Comparison of ENCODE assay signal across 16 cellular contexts in the genomic region with DNA sequence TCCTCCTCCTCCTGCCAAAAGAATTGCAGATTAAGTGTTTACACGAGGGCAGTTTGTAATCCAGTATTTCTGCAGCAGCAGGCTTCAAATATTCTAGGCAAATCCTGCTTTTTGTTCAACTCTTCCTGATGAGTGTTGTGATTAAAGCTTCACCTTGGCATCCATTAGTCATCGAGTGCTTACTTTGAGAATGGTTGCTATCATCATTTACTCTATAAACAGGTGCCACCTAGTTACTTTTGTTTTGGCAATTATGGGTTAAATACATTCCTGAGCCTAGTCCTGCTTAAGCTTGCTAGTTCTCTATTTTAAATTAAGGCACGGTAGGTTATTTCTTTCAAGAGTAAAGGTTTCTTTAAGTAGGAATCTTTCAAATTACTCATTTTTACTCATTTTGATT. TPM values are rescaled to one million over a fixed set of nuclear protein-coding genes. Genes with fewer than 3 reads are reported as not detected.
DNase-seq lines count a peak whose midpoint lies in the region; ATAC-seq, FAIRE-seq and TF ChIP-seq lines count a peak whose summit lies in the region.
"Had no signal": no experiment of that assay in that cellular context is flagged by ENCODE, and none has a peak within 500 bp of the region (broad histone marks: within the 10 kb centered on the region; RNA-seq: fewer than 3 reads in every experiment).

No MANE protein-coding gene starts in this region.

- peaks cover 7% of the 10 kb centered on the region for H3K36me3 Mint-ChIP-seq in natural killer cell treated with Interleukin-12 subunit alpha and Interleukin-12 subunit beta and Interleukin-15 and Interleukin-18, amount 100 ng/mL, for 72 hours
- no peaks in the 10 kb centered on the region for H3K36me3 Mint-ChIP-seq in natural killer cell

- H3K4me1 Mint-ChIP-seq in natural killer cell treated with Interleukin-12 subunit alpha and Interleukin-12 subunit beta and Interleukin-15 and Interleukin-18, amount 100 ng/mL, for 72 hours (ENCODE audit: low read depth in 2 of 2), result peaks cover 7 to 16% of the 10 kb centered on the region in 2 donors
- no peaks in the 10 kb centered on the region for H3K4me1 Mint-ChIP-seq in natural killer cell
- H3K4me1 Mint-ChIP-seq: brain had no signal

- H3K27ac ChIP-seq in upper lobe of right lung, result no peak overlapping the region
- H3K27ac ChIP-seq: SK-N-MC, WERI-Rb-1 had no signal

- H3K4me3 Mint-ChIP-seq in natural killer cell treated with Interleukin-12 subunit alpha and Interleukin-12 subunit beta and Interleukin-15 and Interleukin-18, amount 100 ng/mL, for 72 hours, result peak overlapping the region; percentile 11
- H3K4me3 Mint-ChIP-seq in natural killer cell, result no peak overlapping the region
- H3K4me3 Mint-ChIP-seq: brain; naive thymus-derived CD8-positive, alpha-beta T cell had no signal

- H3K4me3 ChIP-seq in bronchial epithelial cell (ENCODE audit: low read depth, low read length), result no peak overlapping the region
- no peak overlapping the region for H3K4me3 ChIP-seq in upper lobe of right lung
- H3K4me3 ChIP-seq: SK-N-MC had no signal

- H3K27me3 ChIP-seq in bronchial epithelial cell (ENCODE audit: control insufficient read depth, insufficient read depth, low read length) (no peaks in the 10 kb centered on the region), upper lobe of right lung (no peaks in the 10 kb centered on the region)

- no peak for ATAC-seq in natural killer cell treated with Interleukin-12 subunit alpha and Interleukin-12 subunit beta and Interleukin-15 and Interleukin-18, amount 100 ng/mL, for 72 hours
- ATAC-seq in natural killer cell (no peak), upper lobe of right lung (no peak), HG03045 (IDR thresholded peaks at IDR 0.05; ENCODE audit: unreplicated experiment) (no peak)
- ATAC-seq: naive thymus-derived CD8-positive, alpha-beta T cell had no signal

- peaks cover 5% of the 10 kb centered on the region for H3K9me3 Mint-ChIP-seq in natural killer cell treated with Interleukin-12 subunit alpha and Interleukin-12 subunit beta and Interleukin-15 and Interleukin-18, amount 100 ng/mL, for 72 hours
- no peaks in the 10 kb centered on the region for H3K9me3 Mint-ChIP-seq in natural killer cell
- H3K9me3 Mint-ChIP-seq: brain; naive thymus-derived CD8-positive, alpha-beta T cell had no signal

- FAIRE-seq in bronchial epithelial cell (lab: Jason Lieb, UNC), result no peak
- FAIRE-seq: HTR-8/SVneo had no signal

- TF ChIP-seq CTCF in natural killer cell (IDR thresholded peaks at IDR 0.05) (no peak), bronchial epithelial cell (IDR thresholded peaks at IDR 0.05; ENCODE audit: insufficient read depth, low read length, severe bottlenecking) (no peak), upper lobe of right lung (IDR thresholded peaks at IDR 0.05) (no peak)

- H3K36me3 ChIP-seq in bronchial epithelial cell (ENCODE audit: control insufficient read depth, insufficient read depth, low read length) (no peaks in the 10 kb centered on the region), upper lobe of right lung (no peaks in the 10 kb centered on the region)
- H3K36me3 ChIP-seq: WERI-Rb-1 had no signal

- no peaks in the 10 kb centered on the region for H3K27me3 Mint-ChIP-seq in natural killer cell treated with Interleukin-12 subunit alpha and Interleukin-12 subunit beta and Interleukin-15 and Interleukin-18, amount 100 ng/mL, for 72 hours
- H3K27me3 Mint-ChIP-seq in natural killer cell (ENCODE audit: low read depth in 2 of 2), result no peaks in the 10 kb centered on the region
- H3K27me3 Mint-ChIP-seq: brain; naive thymus-derived CD8-positive, alpha-beta T cell had no signal

- DNase-seq in natural killer cell treated with Interleukin-12 subunit alpha and Interleukin-12 subunit beta and Interleukin-15 and Interleukin-18, amount 100 ng/mL, for 72 hours (ENCODE audit: low spot score), result no peak
- no peak for DNase-seq in natural killer cell
- peak; percentile 43 for DNase-seq in NCI-H774 (lab: John Stamatoyannopoulos, UW)
- peak; percentile 87 for DNase-seq in bronchial epithelial cell (ENCODE audit: low read depth)
- DNase-seq in upper lobe of right lung, result no peak
- no peak for DNase-seq in NCI-H526 (lab: John Stamatoyannopoulos, UW)
- no peak for DNase-seq in NCI-H446 treated with DMSO at 0.1 percent for 48 hours (lab: John Stamatoyannopoulos, UW)
- DNase-seq: MV-4-11; naive thymus-derived CD8-positive, alpha-beta T cell; NCI-H526 treated with DMSO at 0.1 percent for 48 hours; WERI-Rb-1 had no signal

- peaks cover 8% of the 10 kb centered on the region for H3K4me1 ChIP-seq in upper lobe of right lung

- H3K9me3 ChIP-seq in upper lobe of right lung, result no peaks in the 10 kb centered on the region

- H3K27ac Mint-ChIP-seq in natural killer cell treated with Interleukin-12 subunit alpha and Interleukin-12 subunit beta and Interleukin-15 and Interleukin-18, amount 100 ng/mL, for 72 hours, result no peak overlapping the region
- H3K27ac Mint-ChIP-seq in natural killer cell, result no peak overlapping the region
- H3K27ac Mint-ChIP-seq: brain; naive thymus-derived CD8-positive, alpha-beta T cell had no signal

- intact Hi-C loops in natural killer cell (cut with micrococcal nuclease) (no loop called here), upper lobe of right lung (cut with DNase I) (no loop called here)

RNA-seq across cellular contexts. Expression of gene PDC, which starts 20.3 kb away (rescaled TPM):
- not detected for total RNA-seq in natural killer cell treated with Interleukin-12 subunit alpha and Interleukin-12 subunit beta and Interleukin-15 and Interleukin-18, amount 100 ng/mL, for 72 hours
- total RNA-seq in natural killer cell, result not detected
- not detected in 2 replicates for total RNA-seq in bronchial epithelial cell
- not detected for total RNA-seq in upper lobe of right lung
- total RNA-seq: activated CD8-positive, alpha-beta memory T cell treated with anti-CD3 and anti-CD28 coated beads for 36 hours; naive thymus-derived CD8-positive, alpha-beta T cell had no signal

Comparison
In these comparisons a context has a peak if more than half of its experiments do, and no peak if none do; other contexts are left out.
1. DNase-seq: peak in NCI-H774 (single experiment) and bronchial epithelial cell (single experiment); none in natural killer cell treated with Interleukin-12 subunit alpha and Interleukin-12 subunit beta and Interleukin-15 and Interleukin-18, amount 100 ng/mL, for 72 hours (single experiment), natural killer cell (single experiment), upper lobe of right lung (single experiment), NCI-H526 (0 of 2) and NCI-H446 treated with DMSO at 0.1 percent for 48 hours (single experiment).